In the genomic region with DNA sequence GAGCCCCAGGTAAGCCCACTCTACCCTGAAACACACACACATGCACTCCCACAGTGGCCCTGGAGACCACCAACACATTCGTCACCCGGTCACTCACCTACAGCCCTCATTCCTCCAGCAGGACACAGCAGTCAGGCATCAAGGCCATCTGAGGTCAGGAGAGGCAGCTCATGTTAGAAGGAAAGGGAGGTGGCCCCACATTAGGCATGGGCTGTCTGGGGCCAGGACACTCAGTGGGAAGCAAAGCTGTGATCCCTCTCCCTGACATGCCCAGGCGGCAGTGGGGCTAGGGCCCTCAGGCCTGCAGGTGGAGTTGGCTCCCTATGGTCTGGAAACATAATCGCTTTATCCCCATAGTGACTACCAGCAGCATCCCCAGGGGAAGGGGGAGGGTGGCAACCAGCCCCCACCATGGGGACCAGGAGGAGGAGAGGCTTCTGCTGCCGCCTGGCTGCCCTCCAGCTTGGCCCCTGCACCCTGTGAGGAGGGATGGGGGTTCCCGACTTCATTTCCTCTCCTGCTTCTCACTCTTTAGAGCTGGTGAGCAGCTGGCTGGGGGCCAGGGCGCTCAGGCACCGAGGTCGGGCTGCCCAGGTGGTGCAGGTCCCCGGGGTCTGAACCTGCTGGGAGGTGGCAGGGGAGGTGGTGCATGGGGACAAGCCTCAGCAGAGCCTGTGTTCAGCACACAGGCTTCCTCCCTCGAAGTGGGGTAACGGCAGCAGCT, we compare ENCODE assay signal across 17 cellular contexts.
DNase-seq lines count a peak whose midpoint lies in the region; ATAC-seq and TF ChIP-seq lines count a peak whose summit lies in the region.
"Had no signal": no experiment of that assay in that cellular context is flagged by ENCODE, and none has a peak within 500 bp of the region (broad histone marks: within the 10 kb centered on the region; RNA-seq: fewer than 3 reads in every experiment).

No MANE protein-coding gene starts in this region.

- H3K4me1 ChIP-seq in BLaER1: peaks cover 38% of the 10 kb centered on the region
- H3K4me1 ChIP-seq: gastroesophageal sphincter, left lung, prostate gland, tibial artery had no signal

- ATAC-seq in GM18868 (IDR thresholded peaks at IDR 0.05; ENCODE audit: unreplicated experiment) (peak; percentile 61), HG03139 (IDR thresholded peaks at IDR 0.05; ENCODE audit: unreplicated experiment) (peak; percentile 50)
- ATAC-seq: gastroesophageal sphincter, left lung had no signal

- no peak overlapping the region for H3K4me3 Mint-ChIP-seq in type B pancreatic cell
- H3K4me3 Mint-ChIP-seq in activated CD4-positive, alpha-beta T cell treated with anti-CD3 and anti-CD28 coated beads, Interleukin-2, amount 10 ng/mL, durations not matched to agents 24 days and 14 days: no peak overlapping the region
- no peak overlapping the region for H3K4me3 Mint-ChIP-seq in activated T-helper 1 cell treated with anti-CD3 and anti-CD28 coated beads, Interleukin-12 subunit alpha, Interleukin-12 subunit beta, Interleukin-2, Interleukin-4 antibody, amounts not matched to agents 30 ng/mL and 10 ng/mL and 1 ng/mL, durations not matched to agents 14 hours and 24 hours and 36 hours
- H3K4me3 Mint-ChIP-seq: activated naive CD8-positive, alpha-beta T cell treated with anti-CD3 and anti-CD28 coated beads, Interleukin-2, amount 10 ng/mL, durations not matched to agents 7 days and 5 days; dendritic cell treated with granulocyte-macrophage colony-stimulating factor and Interleukin-4, amounts not matched to agents 40 ng/mL and 50 ng/mL, for 4 days had no signal

- H3K36me3 Mint-ChIP-seq in type B pancreatic cell: no peaks in the 10 kb centered on the region
- no peaks in the 10 kb centered on the region for H3K36me3 Mint-ChIP-seq in activated CD4-positive, alpha-beta T cell treated with anti-CD3 and anti-CD28 coated beads, Interleukin-2, amount 10 ng/mL, durations not matched to agents 24 days and 14 days (ENCODE audit: low read depth)
- no peaks in the 10 kb centered on the region for H3K36me3 Mint-ChIP-seq in activated T-helper 1 cell treated with anti-CD3 and anti-CD28 coated beads, Interleukin-12 subunit alpha, Interleukin-12 subunit beta, Interleukin-2, Interleukin-4 antibody, amounts not matched to agents 30 ng/mL and 10 ng/mL and 1 ng/mL, durations not matched to agents 14 hours and 24 hours and 36 hours (ENCODE audit: low read depth)
- H3K36me3 Mint-ChIP-seq: activated naive CD8-positive, alpha-beta T cell treated with anti-CD3 and anti-CD28 coated beads, Interleukin-2, amount 10 ng/mL, durations not matched to agents 7 days and 5 days had no signal

- H3K9ac ChIP-seq in BLaER1: peak overlapping the region; percentile 53; the same call in 1 of the 2 replicates

- no peaks in the 10 kb centered on the region for H3K36me3 ChIP-seq in BLaER1
- H3K36me3 ChIP-seq: gastroesophageal sphincter, left lung, prostate gland, tibial artery had no signal

- H3K27ac ChIP-seq in BLaER1: peak overlapping the region; percentile 67
- H3K27ac ChIP-seq: gastroesophageal sphincter, left lung, prostate gland, tibial artery had no signal

- no peaks in the 10 kb centered on the region for H3K9me3 Mint-ChIP-seq in type B pancreatic cell
- no peaks in the 10 kb centered on the region for H3K9me3 Mint-ChIP-seq in activated CD4-positive, alpha-beta T cell treated with anti-CD3 and anti-CD28 coated beads, Interleukin-2, amount 10 ng/mL, durations not matched to agents 24 days and 14 days
- H3K9me3 Mint-ChIP-seq in activated T-helper 1 cell treated with anti-CD3 and anti-CD28 coated beads, Interleukin-12 subunit alpha, Interleukin-12 subunit beta, Interleukin-2, Interleukin-4 antibody, amounts not matched to agents 30 ng/mL and 10 ng/mL and 1 ng/mL, durations not matched to agents 14 hours and 24 hours and 36 hours: no peaks in the 10 kb centered on the region
- H3K9me3 Mint-ChIP-seq: activated naive CD8-positive, alpha-beta T cell treated with anti-CD3 and anti-CD28 coated beads, Interleukin-2, amount 10 ng/mL, durations not matched to agents 7 days and 5 days; dendritic cell treated with granulocyte-macrophage colony-stimulating factor and Interleukin-4, amounts not matched to agents 40 ng/mL and 50 ng/mL, for 4 days had no signal

- H3K4me3 ChIP-seq in BLaER1: peak overlapping the region; percentile 42
- H3K4me3 ChIP-seq: gastroesophageal sphincter, left lung, prostate gland, tibial artery had no signal

- H3K4me2 ChIP-seq in BLaER1: peak overlapping the region; percentile 91

- H3K27me3 ChIP-seq in BLaER1: no peaks in the 10 kb centered on the region
- H3K27me3 ChIP-seq: tibial artery had no signal

- no peak for TF ChIP-seq CTCF in type B pancreatic cell (conservative IDR thresholded peaks at IDR 0.05)

- H3K27ac Mint-ChIP-seq in type B pancreatic cell: no peak overlapping the region
- no peak overlapping the region for H3K27ac Mint-ChIP-seq in activated CD4-positive, alpha-beta T cell treated with anti-CD3 and anti-CD28 coated beads, Interleukin-2, amount 10 ng/mL, durations not matched to agents 24 days and 14 days
- H3K27ac Mint-ChIP-seq in activated T-helper 1 cell treated with anti-CD3 and anti-CD28 coated beads, Interleukin-12 subunit alpha, Interleukin-12 subunit beta, Interleukin-2, Interleukin-4 antibody, amounts not matched to agents 30 ng/mL and 10 ng/mL and 1 ng/mL, durations not matched to agents 14 hours and 24 hours and 36 hours: no peak overlapping the region
- H3K27ac Mint-ChIP-seq: activated naive CD8-positive, alpha-beta T cell treated with anti-CD3 and anti-CD28 coated beads, Interleukin-2, amount 10 ng/mL, durations not matched to agents 7 days and 5 days; dendritic cell treated with granulocyte-macrophage colony-stimulating factor and Interleukin-4, amounts not matched to agents 40 ng/mL and 50 ng/mL, for 4 days had no signal

- H3K4me1 Mint-ChIP-seq in type B pancreatic cell (ENCODE audit: unreplicated experiment): no peaks in the 10 kb centered on the region
- H3K4me1 Mint-ChIP-seq in activated CD4-positive, alpha-beta T cell treated with anti-CD3 and anti-CD28 coated beads, Interleukin-2, amount 10 ng/mL, durations not matched to agents 24 days and 14 days: no peaks in the 10 kb centered on the region
- H3K4me1 Mint-ChIP-seq in activated T-helper 1 cell treated with anti-CD3 and anti-CD28 coated beads, Interleukin-12 subunit alpha, Interleukin-12 subunit beta, Interleukin-2, Interleukin-4 antibody, amounts not matched to agents 30 ng/mL and 10 ng/mL and 1 ng/mL, durations not matched to agents 14 hours and 24 hours and 36 hours (ENCODE audit: low read depth): no peaks in the 10 kb centered on the region
- H3K4me1 Mint-ChIP-seq: activated naive CD8-positive, alpha-beta T cell treated with anti-CD3 and anti-CD28 coated beads, Interleukin-2, amount 10 ng/mL, durations not matched to agents 7 days and 5 days had no signal

- intact Hi-C loops in activated CD4-positive, alpha-beta T cell treated with anti-CD3 and anti-CD28 coated beads, Interleukin-2, amount 10 ng/mL, durations not matched to agents 24 days and 14 days (cut with micrococcal nuclease): no loop called here
- intact Hi-C loops in activated T-helper 1 cell treated with anti-CD3 and anti-CD28 coated beads, Interleukin-12 subunit alpha, Interleukin-12 subunit beta, Interleukin-2, Interleukin-4 antibody, amounts not matched to agents 30 ng/mL and 10 ng/mL and 1 ng/mL, durations not matched to agents 14 hours and 24 hours and 36 hours (cut with micrococcal nuclease): no loop called here

- no peaks in the 10 kb centered on the region for H4K20me1 ChIP-seq in BLaER1

- H3K27me3 Mint-ChIP-seq in type B pancreatic cell: peaks cover 4% of the 10 kb centered on the region
- peaks cover 4% of the 10 kb centered on the region for H3K27me3 Mint-ChIP-seq in activated CD4-positive, alpha-beta T cell treated with anti-CD3 and anti-CD28 coated beads, Interleukin-2, amount 10 ng/mL, durations not matched to agents 24 days and 14 days
- peaks cover 5% of the 10 kb centered on the region for H3K27me3 Mint-ChIP-seq in activated T-helper 1 cell treated with anti-CD3 and anti-CD28 coated beads, Interleukin-12 subunit alpha, Interleukin-12 subunit beta, Interleukin-2, Interleukin-4 antibody, amounts not matched to agents 30 ng/mL and 10 ng/mL and 1 ng/mL, durations not matched to agents 14 hours and 24 hours and 36 hours (ENCODE audit: insufficient read depth)

- no peaks in the 10 kb centered on the region for H3K9me3 ChIP-seq in BLaER1
- H3K9me3 ChIP-seq: gastroesophageal sphincter, left lung, prostate gland, tibial artery had no signal

- DNase-seq in NCI-H69 (lab: John Stamatoyannopoulos, UW) (peak; percentile 97), type B pancreatic cell (ENCODE audit: extremely low spot score, unreplicated experiment) (no peak)
- DNase-seq in stimulated activated CD4-positive, alpha-beta T cell treated with anti-CD3 and anti-CD28 coated beads, Interleukin-15, amount 100 ng/mL, for 24 hours: no peak
- no peak for DNase-seq in activated CD4-positive, alpha-beta T cell treated with anti-CD3 and anti-CD28 coated beads, Interleukin-2, amount 10 ng/mL, durations not matched to agents 24 days and 14 days
- DNase-seq in activated T-helper 1 cell treated with anti-CD3 and anti-CD28 coated beads, Interleukin-12 subunit alpha, Interleukin-12 subunit beta, Interleukin-2, Interleukin-4 antibody, amounts not matched to agents 30 ng/mL and 10 ng/mL and 1 ng/mL, durations not matched to agents 14 hours and 24 hours and 36 hours (ENCODE audit: low spot score): no peak
- DNase-seq: activated naive CD8-positive, alpha-beta T cell treated with anti-CD3 and anti-CD28 coated beads, Interleukin-2, amount 10 ng/mL, durations not matched to agents 7 days and 5 days; GF-D8; left lung; NCI-H2107; SW 1271; tibial artery had no signal
